In the genomic region with DNA sequence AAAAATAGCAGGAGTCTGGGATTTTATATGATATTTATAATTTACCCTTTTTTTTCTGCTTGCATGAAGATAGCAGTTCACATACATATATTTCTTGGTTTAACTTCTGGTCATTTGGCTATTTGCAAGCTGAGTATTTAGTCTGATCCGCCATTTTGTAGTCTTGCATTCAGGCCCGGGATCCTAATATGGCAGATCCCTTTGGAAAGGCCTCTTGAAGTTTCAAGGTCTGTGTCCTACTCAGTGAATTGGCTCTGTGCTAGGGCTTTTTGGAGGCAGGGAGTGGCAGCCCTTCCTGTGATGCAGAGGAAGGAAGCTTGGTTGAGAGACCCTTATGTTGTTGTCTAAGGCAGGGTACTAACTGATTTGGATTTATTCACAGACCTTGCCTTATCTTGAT, we compare ENCODE assay signal across 13 cellular contexts. TPM values are rescaled to one million over a fixed set of nuclear protein-coding genes. Genes with fewer than 3 reads are reported as not detected.
DNase-seq lines count a peak whose midpoint lies in the region; ATAC-seq, FAIRE-seq and TF ChIP-seq lines count a peak whose summit lies in the region.
"Had no signal": no experiment of that assay in that cellular context is flagged by ENCODE, and none has a peak within 500 bp of the region (broad histone marks: within the 10 kb centered on the region; RNA-seq: fewer than 3 reads in every experiment).

No MANE protein-coding gene starts in this region.

- no peaks in the 10 kb centered on the region for H3K27me3 ChIP-seq in CD4-positive, alpha-beta memory T cell (ENCODE audit: insufficient read depth, low read length)
- H3K27me3 ChIP-seq in HUES48 (ENCODE audit: control insufficient read depth, insufficient read depth, low read length) = no peaks in the 10 kb centered on the region
- H3K27me3 ChIP-seq in GM12878 (replicated peaks in 1 of 2; ENCODE audit: control insufficient read depth in 2 of 2, insufficient read depth in 2 of 2, low read length in 1 of 2) = no peaks in the 10 kb centered on the region
- H3K27me3 ChIP-seq in small intestine (ENCODE audit: control insufficient read depth in 2 of 2, insufficient read depth in 2 of 2, low read length in 2 of 2) = no peaks in the 10 kb centered on the region
- H3K27me3 ChIP-seq: SJCRH30 had no signal

- no peak overlapping the region for H3K27ac ChIP-seq in CD4-positive, alpha-beta memory T cell (ENCODE audit: low read depth, low read length)
- H3K27ac ChIP-seq in HUES48 (ENCODE audit: low read depth, low read length) (peak overlapping the region; percentile 38), GM12878 (ENCODE audit: control insufficient read depth, insufficient read depth) (no peak overlapping the region), small intestine (ENCODE audit: low read depth in 1 of 2, low read length in 1 of 2) (no peak overlapping the region)
- H3K27ac ChIP-seq: SJCRH30, skin epidermis had no signal

- in situ Hi-C loops in GM12878 (cut with MboI) = no loop called here

- intact Hi-C loops in CD4-positive, alpha-beta memory T cell (cut with micrococcal nuclease) = loop anchor here (10.0 kb wide), 1 partner anchor 907 kb away; the partner anchor contains the start of gene ATP10A
- intact Hi-C loops in GM12878 (cut with micrococcal nuclease; ENCODE audit: unreplicated experiment) = loop anchor here (2.0 kb wide), 1 partner anchor 481 kb away; the partner anchor contains the start of gene UBE3A

- peaks cover 22% of the 10 kb centered on the region for H3K79me2 ChIP-seq in GM12878 (ENCODE audit: control insufficient read depth, insufficient read depth, low read length)

- no peak overlapping the region for H3K4me2 ChIP-seq in GM12878 (ENCODE audit: control insufficient read depth, insufficient read depth)

- TF ChIP-seq EP300 in GM12878 (IDR thresholded peaks at IDR 0.05; ENCODE audit: borderline replicate concordance in 1 of 2, control insufficient read depth in 1 of 2, low read depth in 2 of 2, low read length in 2 of 2) = no peak

- peak overlapping the region; percentile 13 to 57 (median 48) for H3K4me3 Mint-ChIP-seq in CD4-positive, alpha-beta memory T cell
- peak overlapping the region in 5 of 8 donors; percentile 10 to 69 (median 48) for H3K4me3 Mint-ChIP-seq in naive B cell

- peaks cover 26% of the 10 kb centered on the region for H3K4me1 ChIP-seq in CD4-positive, alpha-beta memory T cell (ENCODE audit: insufficient read depth, low read length)
- peaks cover 11% of the 10 kb centered on the region for H3K4me1 ChIP-seq in HUES48 (ENCODE audit: control insufficient read depth, insufficient read depth, low read length)
- H3K4me1 ChIP-seq in GM12878 (ENCODE audit: control insufficient read depth, insufficient read depth, low read length) = no peaks in the 10 kb centered on the region
- no peaks in the 10 kb centered on the region for H3K4me1 ChIP-seq in small intestine (ENCODE audit: control insufficient read depth in 2 of 2, insufficient read depth in 1 of 2, low read depth in 1 of 2, low read length in 1 of 2)
- H3K4me1 ChIP-seq: SJCRH30 had no signal

- SMC1A ChIA-PET in GM12878 (lab: Charles Lee; ENCODE audit: uncharacterized antibody, unreplicated experiment) = no interaction called here

- H3K9me3 ChIP-seq in CD4-positive, alpha-beta memory T cell (ENCODE audit: control insufficient read depth in 1 of 2, low read length in 2 of 2) = no peaks in the 10 kb centered on the region
- H3K9me3 ChIP-seq in HUES48 (ENCODE audit: control insufficient read depth, insufficient read depth, low read length) (peaks cover 28% of the 10 kb centered on the region), GM12878 (replicated peaks; ENCODE audit: control insufficient read depth, insufficient read depth, low read length) (peaks cover 2% of the 10 kb centered on the region; the same call in 2 of the 3 replicates), small intestine (ENCODE audit: control insufficient read depth, low read depth) (no peaks in the 10 kb centered on the region)
- H3K9me3 ChIP-seq: SJCRH30 had no signal

- H3K9ac ChIP-seq in HUES48 (ENCODE audit: low read depth, low read length) (peak overlapping the region; percentile 96), GM12878 (ENCODE audit: control insufficient read depth, insufficient read depth, low read length) (no peak overlapping the region)

- BruUV-seq in GM12878 (replicated peaks; lab: Mats Ljungman, UMichigan) = no TSS peak

- ATAC-seq in GM12878 (no peak), naive B cell (ENCODE audit: low read depth in 2 of 2) (no peak), GM21515 (IDR thresholded peaks at IDR 0.05; ENCODE audit: unreplicated experiment) (no peak), GM19395 (IDR thresholded peaks at IDR 0.05; ENCODE audit: unreplicated experiment) (no peak)

- TF ChIP-seq POLR2A in GM12878 (IDR thresholded peaks at IDR 0.05; ENCODE audit: low read depth, low read length) = no peak

- H3K36me3 Mint-ChIP-seq in CD4-positive, alpha-beta memory T cell = peaks cover 28 to 37% of the 10 kb centered on the region in 2 donors
- H3K36me3 Mint-ChIP-seq in naive B cell = peaks cover 0 to 9% of the 10 kb centered on the region in 2 donors

- no peaks in the 10 kb centered on the region for H4K20me1 ChIP-seq in GM12878 (ENCODE audit: control insufficient read depth, insufficient read depth)

- peaks cover 7 to 37% (median 23%) of the 10 kb centered on the region in 4 donors for H3K4me1 Mint-ChIP-seq in CD4-positive, alpha-beta memory T cell
- peaks cover 8 to 34% (median 19%) of the 10 kb centered on the region in 3 donors for H3K4me1 Mint-ChIP-seq in naive B cell

- FAIRE-seq in GM12878 (lab: Jason Lieb, UNC) (no peak), small intestine (lab: Jason Lieb, UNC) (no peak)
- FAIRE-seq: GM12891 had no signal

- H3K9me3 Mint-ChIP-seq in CD4-positive, alpha-beta memory T cell = peaks cover 0 to 34% (median 9%) of the 10 kb centered on the region in 8 donors
- peaks cover 0 to 19% (median 4%) of the 10 kb centered on the region in 7 donors for H3K9me3 Mint-ChIP-seq in naive B cell

- TF ChIP-seq RAD21 in GM12878 (IDR thresholded peaks at IDR 0.05; ENCODE audit: insufficient read depth, low read depth, low read length) = no peak

- no peak for TF ChIP-seq CTCF in GM12878 (IDR thresholded peaks at IDR 0.05 in 2 of 3, conservative IDR thresholded peaks at IDR 0.05 in 1 of 3; ENCODE audit: control insufficient read depth in 2 of 3, extremely low read depth in 1 of 3, insufficient read depth in 1 of 3, low read depth in 3 of 3, low read length in 3 of 3)

- H3K4me3 ChIP-seq in CD4-positive, alpha-beta memory T cell (ENCODE audit: low read length in 2 of 2) = no peak overlapping the region
- peak overlapping the region; percentile 89 for H3K4me3 ChIP-seq in HUES48 (ENCODE audit: low read depth, low read length)
- H3K4me3 ChIP-seq in GM12878 = peak overlapping the region; percentile 76; the same call in 1 of the 2 replicates
- no peak overlapping the region for H3K4me3 ChIP-seq in small intestine (ENCODE audit: low read depth in 1 of 2, low read length in 2 of 2)

- H3K27ac Mint-ChIP-seq in CD4-positive, alpha-beta memory T cell = peak overlapping the region in 4 of 7 donors; percentile 46 to 97 (median 60)
- no peak overlapping the region for H3K27ac Mint-ChIP-seq in naive B cell

- CTCF ChIA-PET in CD4-positive, alpha-beta memory T cell (lab: Charles Lee; ENCODE audit: partially characterized antibody) = no interaction called here
- CTCF ChIA-PET in GM12878 (lab: Yijun Ruan, JAX) = no interaction called here

- 75% methylated on average over 2 of the region's 2 CpGs for WGBS in GM12878 (ENCODE audit: insufficient coverage, insufficient replicate concordance, low lambda C conversion rate, missing lambda C conversion rate)
- WGBS in small intestine, 3 donors = 76 to 83% (median 82%) methylated on average over 2 of the region's 2 CpGs

- POLR2A ChIA-PET in CD4-positive, alpha-beta memory T cell (lab: Charles Lee; ENCODE audit: partially characterized antibody) = interaction anchor here (1.3 kb wide), 1 partner anchor 22 kb away, joined by 3 read pairs; no protein-coding TSS in a partner anchor
- POLR2A ChIA-PET in GM12878 (lab: Charles Lee) = interaction anchor here (0.6 kb wide), 1 partner anchor 403 kb away, joined by 3 read pairs; no protein-coding TSS in a partner anchor

- no peak overlapping the region for H2AFZ ChIP-seq in GM12878 (ENCODE audit: control insufficient read depth, low read depth, low read length)

- H3K27me3 Mint-ChIP-seq in CD4-positive, alpha-beta memory T cell = no peaks in the 10 kb centered on the region
- H3K27me3 Mint-ChIP-seq in naive B cell = no peaks in the 10 kb centered on the region

- RAD21 ChIA-PET in GM12878 (lab: Charles Lee; ENCODE audit: unreplicated experiment) = no interaction called here

- DNase-seq in CD4-positive, alpha-beta memory T cell = no peak
- DNase-seq in GM12878 (ENCODE audit: low read depth, low spot score) (no peak), naive B cell (no peak), SIG-M5 treated with dmso at 0.1 percent for 504 hours (lab: John Stamatoyannopoulos, UW; ENCODE audit: unreplicated experiment) (no peak), small intestine (no peak)
- DNase-seq: activated CD4-positive, alpha-beta T cell treated with anti-CD3 and anti-CD28 coated beads for 4 hours; NCI-H510A; SJCRH30 had no signal

- H3K36me3 ChIP-seq in CD4-positive, alpha-beta memory T cell (ENCODE audit: insufficient read depth, low read length) = no peaks in the 10 kb centered on the region
- H3K36me3 ChIP-seq in HUES48 (ENCODE audit: control insufficient read depth, insufficient read depth, low read length) (peaks cover 39% of the 10 kb centered on the region), GM12878 (ENCODE audit: control insufficient read depth in 2 of 2, insufficient read depth in 2 of 2, low read length in 1 of 2) (no peaks in the 10 kb centered on the region), small intestine (ENCODE audit: control insufficient read depth in 2 of 2, insufficient read depth in 2 of 2, low read length in 2 of 2) (no peaks in the 10 kb centered on the region)
- H3K36me3 ChIP-seq: SJCRH30 had no signal

RNA-seq across cellular contexts. Expression of gene SNRPN, which starts 2.9 kb away (rescaled TPM):
- total RNA-seq in CD4-positive, alpha-beta memory T cell = 100 to 1,000 TPM; 157 to 158 TPM
- 100 to 1,000 TPM; 326 to 537 TPM for polyA plus RNA-seq in CD4-positive, alpha-beta memory T cell
- 77.9 and 83.9 TPM in 2 replicates for total RNA-seq in GM12878 (2013; cell fraction: nucleolus; rRNA removed)
- 47.9 and 50.0 TPM in 2 replicates for total RNA-seq in GM12878 (2014; rRNA removed)
- total RNA-seq in GM12878 (2014; rRNA removed; fragmentation: Illumina TruSeq; extraction: Trizol) = 39.1 and 43.1 TPM in 2 replicates
- total RNA-seq in GM12878 (2021) = 35.0 and 38.9 TPM in 2 replicates
- 40.2 TPM for polyA plus RNA-seq in GM12878 (2011; ENCODE audit: low read depth)
- polyA plus RNA-seq in GM12878 (2011; rRNA removed) = 103 and 117 TPM in 2 replicates
- 127 and 134 TPM in 2 replicates for polyA plus RNA-seq in GM12878 (2011; cell fraction: cytosol; rRNA removed)
- 83.5 and 84.8 TPM in 2 replicates for polyA plus RNA-seq in GM12878 (2011; cell fraction: nucleus; rRNA removed)
- polyA plus RNA-seq in GM12878 (2012) = 47.8 and 63.6 TPM in 2 replicates
- polyA plus RNA-seq in GM12878 (2014; fragmentation: Illumina TruSeq; extraction: Trizol) = 31.2 and 38.2 TPM in 2 replicates
- polyA plus RNA-seq in GM12878 (2014; fragmentation: Nextera tagmentation; extraction: Ambion mirVana) = 10 to 100 TPM in 1 of 2 experiments, 1 to 10 TPM in 1; 9.1 to 24.8 TPM
- polyA plus RNA-seq in GM12878 (2014; rRNA removed) = 50.0 and 54.4 TPM in 2 replicates
- 10 to 100 TPM; 62.5 to 64.0 TPM for polyA plus RNA-seq in GM12878 (2016; fragmentation: Nextera tagmentation; extraction: Ambion mirVana)
- polyA minus RNA-seq in GM12878 (2011; rRNA and poly(A)+ RNA removed) = 87.2 and 90.3 TPM in 2 replicates
- 26.5 and 27.9 TPM in 2 replicates for polyA minus RNA-seq in GM12878 (2011; cell fraction: cytosol; rRNA and poly(A)+ RNA removed)
- 28.2 and 52.9 TPM in 2 replicates for polyA minus RNA-seq in GM12878 (2011; cell fraction: nucleus; rRNA and poly(A)+ RNA removed)
- polyA plus RNA-seq in naive B cell (ENCODE audit: low read depth in 6 of 6) = 100 to 1,000 TPM; 227 to 387 (median 297) TPM
- 10 to 100 TPM; 32.7 to 67.6 (median 50.0) TPM for polyA plus RNA-seq in small intestine

RNA-seq across cellular contexts. Expression of gene SNURF, which starts 2.9 kb away (rescaled TPM):
- total RNA-seq in CD4-positive, alpha-beta memory T cell = 10 to 100 TPM; 32.9 to 43.0 TPM
- 10 to 100 TPM; 31.4 to 44.4 TPM for polyA plus RNA-seq in CD4-positive, alpha-beta memory T cell
- total RNA-seq in GM12878 (2013; cell fraction: nucleolus; rRNA removed) = 64.5 and 71.3 TPM in 2 replicates
- total RNA-seq in GM12878 (2014; rRNA removed) (4.8 and 9.2 TPM in 2 replicates), GM12878 (2014; rRNA removed; fragmentation: Illumina TruSeq; extraction: Trizol) (6.1 and 8.1 TPM in 2 replicates), GM12878 (2021) (12.0 and 19.2 TPM in 2 replicates)
- polyA plus RNA-seq in GM12878 (2011; ENCODE audit: low read depth) = 27.0 TPM
- polyA plus RNA-seq in GM12878 (2011; rRNA removed) (14.7 and 15.2 TPM in 2 replicates), GM12878 (2014; fragmentation: Illumina TruSeq; extraction: Trizol) (2.6 and 6.2 TPM in 2 replicates), GM12878 (2014; fragmentation: Nextera tagmentation; extraction: Ambion mirVana) (10 to 100 TPM; 19.3 to 25.4 TPM), GM12878 (2014; rRNA removed) (3.3 and 5.2 TPM in 2 replicates), GM12878 (2016; fragmentation: Nextera tagmentation; extraction: Ambion mirVana) (1 to 10 TPM; 8.7 to 9.0 TPM), naive B cell (ENCODE audit: low read depth in 6 of 6) (10 to 100 TPM; 17.7 to 45.5 (median 20.5) TPM), small intestine (1 to 10 TPM in 1 of 3 donors, not detected in 2; 3.1 TPM)
- polyA plus RNA-seq in GM12878 (2011; cell fraction: cytosol; rRNA removed) = 2.0 and 3.3 TPM in 2 replicates
- 6.5 and 8.7 TPM in 2 replicates for polyA plus RNA-seq in GM12878 (2011; cell fraction: nucleus; rRNA removed)
- 24.0 and 78.4 TPM in 2 replicates for polyA plus RNA-seq in GM12878 (2012)
- 8.7 and 13.7 TPM in 2 replicates for polyA minus RNA-seq in GM12878 (2011; rRNA and poly(A)+ RNA removed)
- 2.5 and 6.8 TPM in 2 replicates for polyA minus RNA-seq in GM12878 (2011; cell fraction: cytosol; rRNA and poly(A)+ RNA removed)
- polyA minus RNA-seq in GM12878 (2011; cell fraction: nucleus; rRNA and poly(A)+ RNA removed) = 7.0 and 16.6 TPM in 2 replicates

Comparison
In these comparisons a context has a peak if more than half of its experiments do, and no peak if none do; other contexts are left out.
1. H3K4me3 ChIP-seq: peak in HUES48 (single experiment) and GM12878 (single experiment); none in CD4-positive, alpha-beta memory T cell (0 of 2) and small intestine (0 of 2).
2. H3K27ac Mint-ChIP-seq: peak in CD4-positive, alpha-beta memory T cell (4 of 7); none in naive B cell (0 of 6).